18 cellular contexts compared by ENCODE assay signal in the genomic region with DNA sequence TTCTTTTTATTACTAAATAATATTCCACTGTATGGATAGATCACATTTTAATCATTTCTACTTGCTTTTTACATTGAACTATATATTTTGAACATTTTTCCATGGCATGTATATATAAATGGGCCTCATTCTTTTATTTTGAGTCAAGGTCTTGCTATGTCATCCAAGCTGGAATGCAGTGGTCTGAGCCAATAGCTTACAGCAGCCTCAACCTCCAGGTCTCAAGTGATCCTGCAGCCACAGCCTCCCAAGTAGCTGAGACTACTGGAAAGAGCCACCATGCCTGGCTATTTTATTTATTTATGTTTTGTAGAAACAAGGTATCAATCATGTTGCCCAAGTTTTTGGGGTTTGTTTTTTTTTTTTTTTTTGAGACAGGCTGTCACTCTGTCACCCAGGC. TPM values are rescaled to one million over a fixed set of nuclear protein-coding genes. Genes with fewer than 3 reads are reported as not detected.
DNase-seq lines count a peak whose midpoint lies in the region; ATAC-seq and TF ChIP-seq lines count a peak whose summit lies in the region.
"Had no signal": no experiment of that assay in that cellular context is flagged by ENCODE, and none has a peak within 500 bp of the region (broad histone marks: within the 10 kb centered on the region; RNA-seq: fewer than 3 reads in every experiment).

No MANE protein-coding gene starts in this region.

- POLR2A ChIA-PET in AG04449 (lab: Yijun Ruan, JAX), result no interaction called here
- POLR2A ChIA-PET in IMR-90 (lab: Charles Lee; ENCODE audit: unreplicated experiment), result interaction anchor here (0.7 kb wide), 1 partner anchor 29 kb away, joined by 8 read pairs; no protein-coding TSS in a partner anchor

- no peak overlapping the region for H2BK20ac ChIP-seq in IMR-90 (ENCODE audit: low read depth, low read length)

- H3K4me1 ChIP-seq in IMR-90 (ENCODE audit: control insufficient read depth, insufficient read depth, low read length) (no peaks in the 10 kb centered on the region), lower lobe of right lung (no peaks in the 10 kb centered on the region)

- H3K27ac Mint-ChIP-seq in stimulated activated naive B cell treated with anti-CD40 and anti-IgM and Interleukin-4, amounts not matched to agents 10 μg/mL and 1 μg/mL and 100 μg/mL, for 72 hours, result no peak overlapping the region

- H3K4me2 ChIP-seq in IMR-90 (ENCODE audit: low read depth, low read length), result no peak overlapping the region
- H3K4me2 ChIP-seq: KMS-11, PC-9 had no signal

- H3K9me3 ChIP-seq in IMR-90 (ENCODE audit: control insufficient read depth, insufficient read depth, low read length) (no peaks in the 10 kb centered on the region), lower lobe of right lung (no peaks in the 10 kb centered on the region)

- intact Hi-C loops in IMR-90 (cut with micrococcal nuclease), result no loop called here
- intact Hi-C loops in lower lobe of right lung (cut with DNase I), result no loop called here

- H3K27me3 ChIP-seq in IMR-90 (ENCODE audit: control insufficient read depth, insufficient read depth, low read length) (no peaks in the 10 kb centered on the region), lower lobe of right lung (ENCODE audit: low read depth) (no peaks in the 10 kb centered on the region)

- TF ChIP-seq POLR2A in IMR-90 (IDR thresholded peaks at IDR 0.05; ENCODE audit: low read depth, low read length), result no peak

- TF ChIP-seq CTCF in AG04449 (IDR thresholded peaks at IDR 0.05; ENCODE audit: insufficient read depth, low read length, missing control alignments) (no peak), IMR-90 (conservative IDR thresholded peaks at IDR 0.05; ENCODE audit: low read depth, low read length) (no peak), astrocyte of the spinal cord (IDR thresholded peaks at IDR 0.05; ENCODE audit: low read depth, low read length) (no peak), fibroblast of the aortic adventitia (IDR thresholded peaks at IDR 0.05; ENCODE audit: insufficient read depth, low read length) (no peak), lower lobe of right lung (IDR thresholded peaks at IDR 0.05) (no peak)

- peaks cover 3 to 12% of the 10 kb centered on the region in 2 experiments; a peak in 3 of 4 replicates for H3K79me1 ChIP-seq in IMR-90 (ENCODE audit: low read depth in 1 of 2, low read length in 2 of 2)

- H3K4me1 Mint-ChIP-seq in stimulated activated naive B cell treated with anti-CD40 and anti-IgM and Interleukin-4, amounts not matched to agents 10 μg/mL and 1 μg/mL and 100 μg/mL, for 72 hours, result peaks cover 3 to 5% of the 10 kb centered on the region in 2 donors

- ATAC-seq in IMR-90 (ENCODE audit: low read depth) (peak; percentile 95), lower lobe of right lung (no peak)
- ATAC-seq in stimulated activated naive B cell treated with anti-CD40 and anti-IgM and Interleukin-4, amounts not matched to agents 10 μg/mL and 1 μg/mL and 100 μg/mL, for 72 hours (replicated peaks), result no peak
- ATAC-seq: HepG2 had no signal

- H4K91ac ChIP-seq in IMR-90 (ENCODE audit: insufficient read depth, low read depth, low read length), result no peak overlapping the region

- H3K27ac ChIP-seq in IMR-90 (ENCODE audit: insufficient read depth, low read length) (no peak overlapping the region), lower lobe of right lung (no peak overlapping the region)
- H3K27ac ChIP-seq: KMS-11, PC-9 had no signal

- no TSS peak for BruUV-seq in IMR-90 (replicated peaks; lab: Mats Ljungman, UMichigan)

- H3K27me3 Mint-ChIP-seq in stimulated activated naive B cell treated with anti-CD40 and anti-IgM and Interleukin-4, amounts not matched to agents 10 μg/mL and 1 μg/mL and 100 μg/mL, for 72 hours, result no peaks in the 10 kb centered on the region

- peaks cover 35 to 44% of the 10 kb centered on the region in 2 donors for H3K36me3 Mint-ChIP-seq in stimulated activated naive B cell treated with anti-CD40 and anti-IgM and Interleukin-4, amounts not matched to agents 10 μg/mL and 1 μg/mL and 100 μg/mL, for 72 hours

- dilution Hi-C loops in IMR-90 (cut with HindIII; ENCODE audit: low sequenced_read_pairs, unreplicated experiment), result no loop called here

- H4K8ac ChIP-seq in IMR-90 (ENCODE audit: low read depth in 2 of 2, low read length in 2 of 2), result no peak overlapping the region

- H3K4ac ChIP-seq in IMR-90 (ENCODE audit: low read depth, low read length), result no peak overlapping the region

- no peak overlapping the region for H2AFZ ChIP-seq in IMR-90 (replicated peaks; ENCODE audit: low read length, poor library complexity)
- H2AFZ ChIP-seq: PC-9 had no signal

- H2BK120ac ChIP-seq in IMR-90 (ENCODE audit: low read depth, low read length), result no peak overlapping the region

- in situ Hi-C loops in IMR-90 (cut with MboI; ENCODE audit: low sequenced_read_pairs) (no loop called here), astrocyte of the spinal cord (cut with HindIII; ENCODE audit: low sequenced_read_pairs) (no loop called here)

- H3K36me3 ChIP-seq in IMR-90 (ENCODE audit: control insufficient read depth, insufficient read depth, low read length), result peaks cover 18% of the 10 kb centered on the region
- peaks cover 92% of the 10 kb centered on the region for H3K36me3 ChIP-seq in lower lobe of right lung

- no peak for TF ChIP-seq RAD21 in IMR-90 (IDR thresholded peaks at IDR 0.05; ENCODE audit: low read length)

- DNase-seq in AG04449 (ENCODE audit: low read depth, low spot score), result peak; percentile 66
- DNase-seq in IMR-90, result peak; percentile 90
- peak; percentile 48 for DNase-seq in astrocyte of the spinal cord (ENCODE audit: low read depth, low spot score)
- peak; percentile 33 for DNase-seq in fibroblast of the aortic adventitia (ENCODE audit: low read depth)
- no peak for DNase-seq in MV-4-11 (lab: John Stamatoyannopoulos, UW)
- no peak for DNase-seq in lower lobe of right lung
- DNase-seq in stimulated activated naive B cell treated with anti-CD40 and anti-IgM and Interleukin-4, amounts not matched to agents 10 μg/mL and 1 μg/mL and 100 μg/mL, for 72 hours, result no peak
- DNase-seq in stimulated activated naive CD4-positive, alpha-beta T cell (lab: John Stamatoyannopoulos, UW), result no peak
- DNase-seq: 8988T, C1 segment of cervical spinal cord, NCI-H1092 treated with DMSO at 0.1 percent for 48 hours, NCI-H1694, NCI-H2107, NCI-H2227 treated with DMSO at 0.1 percent for 48 hours, NCI-H524, PC-9 had no signal

- H2BK15ac ChIP-seq in IMR-90 (ENCODE audit: low read depth, low read length), result no peak overlapping the region

- no peaks in the 10 kb centered on the region for H4K20me1 ChIP-seq in IMR-90 (ENCODE audit: insufficient read depth, low read length)

- no peaks in the 10 kb centered on the region for H3K9me1 ChIP-seq in IMR-90 (ENCODE audit: insufficient read depth, low read length)

- H2AK5ac ChIP-seq in IMR-90 (ENCODE audit: low read depth, low read length), result no peak overlapping the region

- no peak overlapping the region for H3K9ac ChIP-seq in IMR-90 (ENCODE audit: low read depth, low read length)
- H3K9ac ChIP-seq: KMS-11 had no signal

- H2AK9ac ChIP-seq in IMR-90 (replicated peaks; ENCODE audit: low read depth, low read length, poor library complexity), result no peak overlapping the region

- no peak overlapping the region for H4K5ac ChIP-seq in IMR-90 (ENCODE audit: low read depth, low read length)

- no peak overlapping the region for H3K56ac ChIP-seq in IMR-90 (ENCODE audit: extremely low read depth, insufficient read depth, low read length)

- CTCF ChIA-PET in AG04449 (lab: Yijun Ruan, JAX), result interaction anchor here (1.7 to 2.0 kb wide), 2 partner anchors 108 to 111 kb away, joined by 3 to 12 read pairs; a partner anchor contains a TSS
- CTCF ChIA-PET in IMR-90 (lab: Yijun Ruan, JAX), result interaction anchor here (1.4 kb wide), 1 partner anchor 68 kb away, joined by 4 read pairs; no protein-coding TSS in a partner anchor

- H3K23ac ChIP-seq in IMR-90 (ENCODE audit: low read depth, low read length), result no peak overlapping the region

- H3K4me3 ChIP-seq in AG04449 (ENCODE audit: low read depth, low read length) (no peak overlapping the region), IMR-90 (ENCODE audit: insufficient read depth, low read depth, low read length) (no peak overlapping the region), astrocyte of the spinal cord (ENCODE audit: low read depth, low read length) (no peak overlapping the region), fibroblast of the aortic adventitia (ENCODE audit: low read depth, low read length) (no peak overlapping the region), lower lobe of right lung (no peak overlapping the region)
- H3K4me3 ChIP-seq: PC-9 had no signal

- H3K4me3 Mint-ChIP-seq in stimulated activated naive B cell treated with anti-CD40 and anti-IgM and Interleukin-4, amounts not matched to agents 10 μg/mL and 1 μg/mL and 100 μg/mL, for 72 hours, result no peak overlapping the region

- H3K18ac ChIP-seq in IMR-90 (ENCODE audit: low read depth, low read length), result no peak overlapping the region

- H3K9me3 Mint-ChIP-seq in stimulated activated naive B cell treated with anti-CD40 and anti-IgM and Interleukin-4, amounts not matched to agents 10 μg/mL and 1 μg/mL and 100 μg/mL, for 72 hours, result no peaks in the 10 kb centered on the region

- peak overlapping the region; percentile 74 for H2BK5ac ChIP-seq in IMR-90 (ENCODE audit: low read depth, low read length, poor library complexity, severe bottlenecking)

- H3K14ac ChIP-seq in IMR-90 (replicated peaks; ENCODE audit: low read depth, low read length), result no peak overlapping the region

TF ChIP-seq in IMR-90, 13 proteins besides CTCF, POLR2A, EP300 and RAD21 (continues in another document):
- no peak for TF ChIP-seq RCOR1 (IDR thresholded peaks at IDR 0.05; ENCODE audit: insufficient replicate concordance, low read length)
- no peak for TF ChIP-seq BHLHE40 (IDR thresholded peaks at IDR 0.05; ENCODE audit: low read depth, low read length)
- no peak for TF ChIP-seq CHD1 (IDR thresholded peaks at IDR 0.05; ENCODE audit: low read depth, low read length)

RNA-seq across cellular contexts. Expression of a gene that starts 7.6 kb away (rescaled TPM):
- total RNA-seq in IMR-90 (2012; rRNA removed) (37.1 and 39.7 TPM in 2 replicates), fibroblast of the aortic adventitia (ENCODE audit: low replicate concordance) (52.2 and 52.3 TPM in 2 replicates), lower lobe of right lung (48.6 TPM)
- polyA plus RNA-seq in IMR-90 (2012; rRNA removed), result 33.3 and 45.5 TPM in 2 replicates
- 3.9 and 9.4 TPM in 2 replicates for polyA plus RNA-seq in IMR-90 (2012; cell fraction: cytosol; rRNA removed)
- 1.9 and 19.2 TPM in 2 replicates for polyA plus RNA-seq in IMR-90 (2012; cell fraction: nucleus; rRNA removed; ENCODE audit: low replicate concordance)

RNA-seq across cellular contexts. Expression of a gene that starts 7.6 kb away (rescaled TPM):
- total RNA-seq in IMR-90 (2012; rRNA removed) (38.3 and 39.3 TPM in 2 replicates), fibroblast of the aortic adventitia (ENCODE audit: low replicate concordance) (21.8 and 27.1 TPM in 2 replicates), lower lobe of right lung (29.1 TPM)
- polyA plus RNA-seq in IMR-90 (2012; rRNA removed), result 30.0 and 34.4 TPM in 2 replicates
- 20.5 and 23.7 TPM in 2 replicates for polyA plus RNA-seq in IMR-90 (2012; cell fraction: cytosol; rRNA removed)
- 51.1 and 52.7 TPM in 2 replicates for polyA plus RNA-seq in IMR-90 (2012; cell fraction: nucleus; rRNA removed; ENCODE audit: low replicate concordance)

RNA-seq across cellular contexts. Expression of a gene that starts 42.6 kb away (rescaled TPM):
- total RNA-seq in IMR-90 (2012; rRNA removed) (8.2 and 16.4 TPM in 2 replicates), fibroblast of the aortic adventitia (ENCODE audit: low replicate concordance) (39.7 and 57.2 TPM in 2 replicates), lower lobe of right lung (58.0 TPM)
- polyA plus RNA-seq in IMR-90 (2012; rRNA removed), result 14.5 and 19.7 TPM in 2 replicates
- 5.1 TPM in 2 replicates for polyA plus RNA-seq in IMR-90 (2012; cell fraction: cytosol; rRNA removed)
- polyA plus RNA-seq in IMR-90 (2012; cell fraction: nucleus; rRNA removed; ENCODE audit: low replicate concordance), result 8.1 and 34.4 TPM in 2 replicates

Comparison
In these comparisons a context has a peak if more than half of its experiments do, and no peak if none do; other contexts are left out.
1. DNase-seq: peak in AG04449 (single experiment), IMR-90 (single experiment), astrocyte of the spinal cord (single experiment) and fibroblast of the aortic adventitia (single experiment); none in MV-4-11 (single experiment), lower lobe of right lung (single experiment), stimulated activated naive B cell treated with anti-CD40 and anti-IgM and Interleukin-4, amounts not matched to agents 10 μg/mL and 1 μg/mL and 100 μg/mL, for 72 hours (single experiment) and stimulated activated naive CD4-positive, alpha-beta T cell (0 of 6).